Comparison of ENCODE assay signal across 1 cellular context in genomic region chr1:26907071-26907922, GRCh38.
TF ChIP-seq lines count a peak whose summit lies in the region.

No MANE protein-coding gene starts in this region.

TF ChIP-seq in liver, 16 proteins besides CTCF, POLR2A, EP300 and RAD21 (continued from another document):
- no peak for TF ChIP-seq REST (IDR thresholded peaks at IDR 0.05)
